In genomic region chr2:43790118-43790517, GRCh38 we compare ENCODE assay signal across 31 cellular contexts. TPM values are rescaled to one million over a fixed set of nuclear protein-coding genes. Genes with fewer than 3 reads are reported as not detected.
DNase-seq lines count a peak whose midpoint lies in the region; ATAC-seq and TF ChIP-seq lines count a peak whose summit lies in the region.
"Had no signal": no experiment of that assay in that cellular context is flagged by ENCODE, and none has a peak within 500 bp of the region (broad histone marks: within the 10 kb centered on the region; RNA-seq: fewer than 3 reads in every experiment).

No MANE protein-coding gene starts in this region.

- TF ChIP-seq CTCF in ascending aorta (IDR thresholded peaks at IDR 0.05) (no peak), gastroesophageal sphincter (IDR thresholded peaks at IDR 0.05) (no peak), spleen (IDR thresholded peaks at IDR 0.05 in 8 of 11, conservative IDR thresholded peaks at IDR 0.05 in 3 of 11) (no peak)

- TF ChIP-seq POLR2A in gastroesophageal sphincter (IDR thresholded peaks at IDR 0.05) (no peak), spleen (IDR thresholded peaks at IDR 0.05) (no peak)

- H3K4me3 ChIP-seq in ascending aorta = no peak overlapping the region
- H3K4me3 ChIP-seq in gastroesophageal sphincter = no peak overlapping the region
- H3K4me3 ChIP-seq in spleen = no peak overlapping the region
- H3K4me3 ChIP-seq: gastrocnemius medialis, PC-9, smooth muscle cell had no signal

- 18 to 35% methylated on average over 4 of the region's 4 CpGs for WGBS in gastroesophageal sphincter (ENCODE audit: low coverage in 1 of 2), 2 donors
- WGBS in spleen, 5 donors = 76 to 89% (median 81%) methylated on average over 4 of the region's 4 CpGs

- H3K4me1 ChIP-seq in ascending aorta (peaks cover 0 to 7% of the 10 kb centered on the region in 2 donors), gastroesophageal sphincter (peaks cover 0 to 55% (median 7%) of the 10 kb centered on the region in 3 donors), spleen (peaks cover 0 to 4% (median 0%) of the 10 kb centered on the region in 6 donors)
- H3K4me1 ChIP-seq: gastrocnemius medialis had no signal

- intact Hi-C loops in ascending aorta (cut with DNase I) (no loop called here), spleen (cut with DNase I; ENCODE audit: low total_unique reads) (no loop called here)

- no peaks in the 10 kb centered on the region for H3K27me3 ChIP-seq in ascending aorta
- H3K27me3 ChIP-seq in gastroesophageal sphincter = no peaks in the 10 kb centered on the region
- H3K27me3 ChIP-seq in spleen (replicated peaks in 1 of 7) = no peaks in the 10 kb centered on the region
- H3K27me3 ChIP-seq: brain microvascular endothelial cell, gastrocnemius medialis had no signal

- DNase-seq in AG08395 (ENCODE audit: low spot score) (peak; percentile 3), ascending aorta (ENCODE audit: low spot score in 2 of 2) (no peak), spleen (no peak), NCI-H69 (lab: John Stamatoyannopoulos, UW) (no peak)
- no peak for DNase-seq in activated CD4-positive, alpha-beta T cell treated with anti-CD3 and anti-CD28 coated beads for 1 hour
- DNase-seq in activated CD4-positive, alpha-beta T cell treated with anti-CD3 and anti-CD28 coated beads, Interleukin-2, amount 50 U/mL, for 1 hour = no peak
- DNase-seq: activated CD4-positive, CD25-positive, alpha-beta regulatory T cell treated with anti-CD3 and anti-CD28 coated beads, Interleukin-2, amount 50 U/mL, for 72 hours; activated CD8-positive, alpha-beta T cell treated with anti-CD3 and anti-CD28 coated beads for 36 hours; activated effector memory CD4-positive, alpha-beta T cell treated with anti-CD3 and anti-CD28 coated beads, Interleukin-2, amount 50 U/mL, for 16 hours; AML-193; brain microvascular endothelial cell; CD4-positive, alpha-beta T cell; gastrocnemius medialis; naive thymus-derived CD4-positive, alpha-beta T cell; NCI-H1048; NCI-H1694 treated with DMSO at 0.1 percent for 48 hours; NCI-H510A; NK-92 treated with Interleukin-12 subunit alpha and Interleukin-12 subunit beta, amount 100 ng/mL, for 24 hours; nucleus accumbens; PC-9; stimulated activated CD4-positive, alpha-beta T cell treated with anti-CD3 and anti-CD28 coated beads, Interleukin-2, amount 100 ng/mL, for 24 hours; T-helper 17 cell had no signal

- H3K9me3 ChIP-seq in ascending aorta (no peaks in the 10 kb centered on the region), gastroesophageal sphincter (no peaks in the 10 kb centered on the region), spleen (no peaks in the 10 kb centered on the region)
- H3K9me3 ChIP-seq: gastrocnemius medialis had no signal

- ATAC-seq in gastroesophageal sphincter (peak; percentile 68), HG02870 (IDR thresholded peaks at IDR 0.05; ENCODE audit: unreplicated experiment) (no peak)
- ATAC-seq: activated CD8-positive, alpha-beta T cell treated with anti-CD3 and anti-CD28 coated beads for 36 hours; naive thymus-derived CD4-positive, alpha-beta T cell; Right ventricle myocardium inferior; SK-N-SH treated with all-trans-retinoic acid at 6 μM for 48 hours; T-helper 17 cell had no signal

- TF ChIP-seq EP300 in gastroesophageal sphincter (IDR thresholded peaks at IDR 0.05) = no peak

- H3K27ac ChIP-seq in ascending aorta = peak overlapping the region; percentile 19 to 43
- peak overlapping the region; percentile 42 to 75 (median 58) for H3K27ac ChIP-seq in gastroesophageal sphincter
- peak overlapping the region in 5 of 8 donors; percentile 27 to 73 (median 58) for H3K27ac ChIP-seq in spleen
- H3K27ac ChIP-seq: brain microvascular endothelial cell, PC-9 had no signal

- peaks cover 9 to 23% of the 10 kb centered on the region in 2 donors for H3K36me3 ChIP-seq in ascending aorta
- peaks cover 0 to 42% of the 10 kb centered on the region in 2 donors for H3K36me3 ChIP-seq in gastroesophageal sphincter
- peaks cover 0 to 52% (median 2%) of the 10 kb centered on the region in 6 donors for H3K36me3 ChIP-seq in spleen
- H3K36me3 ChIP-seq: brain microvascular endothelial cell had no signal

RNA-seq across cellular contexts. Expression of gene DYNC2LI1, which starts 16.3 kb away (rescaled TPM):
- total RNA-seq in ascending aorta = 2.9 TPM
- total RNA-seq in gastroesophageal sphincter = 10 to 100 TPM; 18.5 to 32.2 (median 26.1) TPM
- 10 to 100 TPM in 6 of 7 donors, 1 to 10 TPM in 1; 8.5 to 32.4 (median 21.6) TPM for total RNA-seq in spleen
- 10 to 100 TPM in 2 of 3 donors, 1 to 10 TPM in 1; 9.6 to 13.4 (median 11.4) TPM for polyA plus RNA-seq in spleen

RNA-seq across cellular contexts. Expression of gene ABCG5, which starts 48.5 kb away (rescaled TPM):
- total RNA-seq in ascending aorta = 4.0 TPM
- total RNA-seq in gastroesophageal sphincter = not detected
- under 1 TPM in 3 of 7 donors, not detected in 4; 0.24 to 0.37 (median 0.26) TPM for total RNA-seq in spleen
- polyA plus RNA-seq in spleen = under 1 TPM in 1 of 3 donors, not detected in 2; 0.05 TPM
- total RNA-seq: A172; activated CD8-positive, alpha-beta T cell treated with anti-CD3 and anti-CD28 coated beads for 36 hours; CD4-positive, alpha-beta T cell; gastrocnemius medialis; mesothelial cell of epicardium; naive thymus-derived CD4-positive, alpha-beta T cell; PC-9; Right ventricle myocardium inferior; smooth muscle cell; subcutaneous adipose tissue; T-helper 17 cell had no signal
- polyA plus RNA-seq: IgD-negative memory B cell; naive thymus-derived CD4-positive, alpha-beta T cell; smooth muscle cell had no signal

RNA-seq across cellular contexts. Expression of gene ABCG8, which starts 48.7 kb away (rescaled TPM):
- not detected for total RNA-seq in ascending aorta
- under 1 TPM in 1 of 4 donors, not detected in 3; 0.12 TPM for total RNA-seq in gastroesophageal sphincter
- total RNA-seq in spleen = under 1 TPM in 3 of 7 donors, not detected in 4; 0.20 to 0.46 (median 0.23) TPM
- polyA plus RNA-seq in spleen = under 1 TPM in 2 of 3 donors, not detected in 1; 0.02 to 0.03 TPM
- total RNA-seq: A172; activated CD8-positive, alpha-beta T cell treated with anti-CD3 and anti-CD28 coated beads for 36 hours; CD4-positive, alpha-beta T cell; mesothelial cell of epicardium; naive thymus-derived CD4-positive, alpha-beta T cell; PC-9; smooth muscle cell; T-helper 17 cell had no signal
- polyA plus RNA-seq: IgD-negative memory B cell, smooth muscle cell had no signal
